ENCODE assay signal across 16 cellular contexts in the genomic region with DNA sequence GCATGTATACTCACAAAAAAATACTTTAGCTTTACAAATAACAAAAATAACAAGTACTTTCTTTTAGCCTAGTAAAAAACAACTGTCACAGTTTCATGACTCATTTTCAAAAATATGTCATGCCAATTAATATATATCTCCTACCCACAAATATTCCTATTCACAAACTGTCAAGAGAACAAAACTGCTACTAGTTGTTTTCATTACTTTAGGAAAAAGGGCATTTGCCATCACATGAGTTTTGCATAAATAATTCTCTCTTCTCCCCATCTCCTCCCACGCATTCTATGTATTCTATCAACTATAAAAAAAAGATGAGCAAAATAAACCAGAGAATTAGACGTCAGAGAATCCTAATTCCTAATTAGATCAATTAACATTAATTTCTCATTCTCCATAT.
DNase-seq lines count a peak whose midpoint lies in the region; ATAC-seq, FAIRE-seq and TF ChIP-seq lines count a peak whose summit lies in the region.
"Had no signal": no experiment of that assay in that cellular context is flagged by ENCODE, and none has a peak within 500 bp of the region (broad histone marks: within the 10 kb centered on the region; RNA-seq: fewer than 3 reads in every experiment).

No MANE protein-coding gene starts in this region.

- intact Hi-C loops in Calu3 (cut with micrococcal nuclease; ENCODE audit: unreplicated experiment): loop anchor here (5.0 to 10.0 kb wide), 2 partner anchors 86 to 198 kb away; a partner anchor contains a TSS
- intact Hi-C loops in testis (cut with DNase I; ENCODE audit: low total_unique reads): no loop called here
- intact Hi-C loops in left cardiac atrium (cut with DNase I): no loop called here

- ATAC-seq in CD4-positive, CD25-positive, alpha-beta regulatory T cell (ENCODE audit: low read depth in 2 of 2): no peak
- no peak for ATAC-seq in activated T-helper 17 cell treated with anti-CD3 and anti-CD28 coated beads, Interleukin-2, amount 50 U/mL, for 72 hours (replicated peaks)
- no peak for ATAC-seq in memory B cell (ENCODE audit: low read depth)
- no peak for ATAC-seq in GM18861 (IDR thresholded peaks at IDR 0.05; ENCODE audit: unreplicated experiment)
- ATAC-seq in left cardiac atrium: no peak
- ATAC-seq: activated CD4-positive, CD25-positive, alpha-beta regulatory T cell treated with anti-CD3 and anti-CD28 coated beads, Interleukin-2, amount 50 U/mL, for 24 hours; mucosa of descending colon; Right ventricle myocardium inferior had no signal

- H3K27me3 ChIP-seq in CD4-positive, CD25-positive, alpha-beta regulatory T cell (ENCODE audit: control insufficient read depth, insufficient read depth, low read length): no peaks in the 10 kb centered on the region
- no peaks in the 10 kb centered on the region for H3K27me3 ChIP-seq in testis
- H3K27me3 ChIP-seq: BLaER1 treated with 17β-estradiol and CSF1 and Interleukin-3, amounts not matched to agents 10 nM and 100 nM had no signal

- BruUV-seq in Calu3 (replicated peaks; lab: Mats Ljungman, UMichigan): no TSS peak

- no peak for TF ChIP-seq POLR2A in testis (IDR thresholded peaks at IDR 0.05)

- no peaks in the 10 kb centered on the region for H3K9me3 ChIP-seq in CD4-positive, CD25-positive, alpha-beta regulatory T cell (ENCODE audit: control insufficient read depth in 2 of 2, low read length in 2 of 2)
- no peaks in the 10 kb centered on the region for H3K9me3 ChIP-seq in testis
- H3K9me3 ChIP-seq: mucosa of descending colon had no signal

- no peaks in the 10 kb centered on the region for H3K27me3 Mint-ChIP-seq in CD4-positive, CD25-positive, alpha-beta regulatory T cell
- H3K27me3 Mint-ChIP-seq in activated T-helper 17 cell treated with anti-CD3 and anti-CD28 coated beads, Interleukin-2, amount 50 U/mL, for 72 hours: no peaks in the 10 kb centered on the region
- H3K27me3 Mint-ChIP-seq in memory B cell (no peaks in the 10 kb centered on the region), Calu3 (ENCODE audit: unreplicated experiment) (no peaks in the 10 kb centered on the region)

- H3K36me3 Mint-ChIP-seq in CD4-positive, CD25-positive, alpha-beta regulatory T cell: peaks cover 9% of the 10 kb centered on the region
- peaks cover 6% of the 10 kb centered on the region for H3K36me3 Mint-ChIP-seq in activated T-helper 17 cell treated with anti-CD3 and anti-CD28 coated beads, Interleukin-2, amount 50 U/mL, for 72 hours (ENCODE audit: low read depth)
- H3K36me3 Mint-ChIP-seq in memory B cell: peaks cover 3% of the 10 kb centered on the region
- no peaks in the 10 kb centered on the region for H3K36me3 Mint-ChIP-seq in Calu3 (ENCODE audit: insufficient read depth, unreplicated experiment)

- peak overlapping the region; percentile 13 to 65 (median 40) for H3K4me3 Mint-ChIP-seq in CD4-positive, CD25-positive, alpha-beta regulatory T cell
- H3K4me3 Mint-ChIP-seq in activated T-helper 17 cell treated with anti-CD3 and anti-CD28 coated beads, Interleukin-2, amount 50 U/mL, for 72 hours: peak overlapping the region; percentile 81
- H3K4me3 Mint-ChIP-seq in memory B cell: peak overlapping the region; percentile 59
- H3K4me3 Mint-ChIP-seq in Calu3 (ENCODE audit: low read depth, unreplicated experiment): no peak overlapping the region

- H3K4me1 Mint-ChIP-seq in CD4-positive, CD25-positive, alpha-beta regulatory T cell: peaks cover 58 to 96% (median 87%) of the 10 kb centered on the region in 4 donors
- peaks cover 53% of the 10 kb centered on the region for H3K4me1 Mint-ChIP-seq in activated T-helper 17 cell treated with anti-CD3 and anti-CD28 coated beads, Interleukin-2, amount 50 U/mL, for 72 hours
- H3K4me1 Mint-ChIP-seq in memory B cell: peaks cover 64% of the 10 kb centered on the region
- H3K4me1 Mint-ChIP-seq in Calu3 (ENCODE audit: low read depth, unreplicated experiment): peaks cover 55% of the 10 kb centered on the region

- H3K27ac ChIP-seq in CD4-positive, CD25-positive, alpha-beta regulatory T cell (ENCODE audit: insufficient read depth, low read length, poor library complexity, severe bottlenecking): peak overlapping the region; percentile 94
- H3K27ac ChIP-seq in testis: no peak overlapping the region
- H3K27ac ChIP-seq: BLaER1 treated with 17β-estradiol and CSF1 and Interleukin-3, amounts not matched to agents 10 nM and 100 nM had no signal

- CTCF ChIA-PET in Calu3 (lab: Charles Lee): interaction anchor here (0.6 kb wide), 2 partner anchors 14 to 552 kb away, joined by 3 read pairs; no protein-coding TSS in a partner anchor

- WGBS in testis, 2 donors: 78 to 88% methylated on average over 2 of the region's 2 CpGs

- peak overlapping the region; percentile 51 for H3K4me3 ChIP-seq in CD4-positive, CD25-positive, alpha-beta regulatory T cell (ENCODE audit: low read depth, low read length)
- H3K4me3 ChIP-seq in testis: no peak overlapping the region
- H3K4me3 ChIP-seq: BLaER1 treated with 17β-estradiol and CSF1 and Interleukin-3, amounts not matched to agents 10 nM and 100 nM; mucosa of descending colon had no signal

- DNase-seq in CD4-positive, CD25-positive, alpha-beta regulatory T cell: no peak
- DNase-seq in memory B cell (ENCODE audit: low spot score in 2 of 2) (no peak), Calu3 (no peak), testis (no peak), left cardiac atrium (no peak)
- DNase-seq: IMR-90; mucosa of descending colon; NCI-H1436 treated with DMSO at 0.1 percent for 48 hours; NCI-H69; stimulated activated CD4-positive, alpha-beta T cell treated with anti-CD3 and anti-CD28 coated beads, Interleukin-4, amount 100 ng/mL, for 4 hours had no signal

- no peak for TF ChIP-seq CTCF in Calu3 (IDR thresholded peaks at IDR 0.05; ENCODE audit: unreplicated experiment)
- no peak for TF ChIP-seq CTCF in testis (IDR thresholded peaks at IDR 0.05)

- peaks cover 99% of the 10 kb centered on the region for H3K4me1 ChIP-seq in CD4-positive, CD25-positive, alpha-beta regulatory T cell (ENCODE audit: control insufficient read depth, insufficient read depth, low read length, poor library complexity, severe bottlenecking)
- H3K4me1 ChIP-seq in testis: peaks cover 4% of the 10 kb centered on the region

- FAIRE-seq in G401.6 (lab: Jason Lieb, UNC): peak; percentile 27

- H3K36me3 ChIP-seq in CD4-positive, CD25-positive, alpha-beta regulatory T cell (ENCODE audit: control insufficient read depth, insufficient read depth, low read length): no peaks in the 10 kb centered on the region
- no peaks in the 10 kb centered on the region for H3K36me3 ChIP-seq in testis (ENCODE audit: low read depth, missing control alignments)

- H3K27ac Mint-ChIP-seq in CD4-positive, CD25-positive, alpha-beta regulatory T cell: peak overlapping the region; percentile 52 to 98 (median 88)
- H3K27ac Mint-ChIP-seq in activated T-helper 17 cell treated with anti-CD3 and anti-CD28 coated beads, Interleukin-2, amount 50 U/mL, for 72 hours: peak overlapping the region; percentile 90
- H3K27ac Mint-ChIP-seq in memory B cell (peak overlapping the region; percentile 90), Calu3 (ENCODE audit: unreplicated experiment) (no peak overlapping the region)

- no peaks in the 10 kb centered on the region for H3K9me3 Mint-ChIP-seq in CD4-positive, CD25-positive, alpha-beta regulatory T cell
- H3K9me3 Mint-ChIP-seq in activated T-helper 17 cell treated with anti-CD3 and anti-CD28 coated beads, Interleukin-2, amount 50 U/mL, for 72 hours: no peaks in the 10 kb centered on the region
- H3K9me3 Mint-ChIP-seq in memory B cell (no peaks in the 10 kb centered on the region), Calu3 (ENCODE audit: low read depth, unreplicated experiment) (no peaks in the 10 kb centered on the region)
